In genomic region chr16:28597692-28598261, GRCh38 we compare ENCODE assay signal across 1 cellular context.
TF ChIP-seq lines count a peak whose summit lies in the region.

No MANE protein-coding gene starts in this region.

TF ChIP-seq in HepG2, 621 proteins besides CTCF, POLR2A, EP300 and RAD21 (continued from another document and continues in another):
- TF ChIP-seq, protein P1, sequence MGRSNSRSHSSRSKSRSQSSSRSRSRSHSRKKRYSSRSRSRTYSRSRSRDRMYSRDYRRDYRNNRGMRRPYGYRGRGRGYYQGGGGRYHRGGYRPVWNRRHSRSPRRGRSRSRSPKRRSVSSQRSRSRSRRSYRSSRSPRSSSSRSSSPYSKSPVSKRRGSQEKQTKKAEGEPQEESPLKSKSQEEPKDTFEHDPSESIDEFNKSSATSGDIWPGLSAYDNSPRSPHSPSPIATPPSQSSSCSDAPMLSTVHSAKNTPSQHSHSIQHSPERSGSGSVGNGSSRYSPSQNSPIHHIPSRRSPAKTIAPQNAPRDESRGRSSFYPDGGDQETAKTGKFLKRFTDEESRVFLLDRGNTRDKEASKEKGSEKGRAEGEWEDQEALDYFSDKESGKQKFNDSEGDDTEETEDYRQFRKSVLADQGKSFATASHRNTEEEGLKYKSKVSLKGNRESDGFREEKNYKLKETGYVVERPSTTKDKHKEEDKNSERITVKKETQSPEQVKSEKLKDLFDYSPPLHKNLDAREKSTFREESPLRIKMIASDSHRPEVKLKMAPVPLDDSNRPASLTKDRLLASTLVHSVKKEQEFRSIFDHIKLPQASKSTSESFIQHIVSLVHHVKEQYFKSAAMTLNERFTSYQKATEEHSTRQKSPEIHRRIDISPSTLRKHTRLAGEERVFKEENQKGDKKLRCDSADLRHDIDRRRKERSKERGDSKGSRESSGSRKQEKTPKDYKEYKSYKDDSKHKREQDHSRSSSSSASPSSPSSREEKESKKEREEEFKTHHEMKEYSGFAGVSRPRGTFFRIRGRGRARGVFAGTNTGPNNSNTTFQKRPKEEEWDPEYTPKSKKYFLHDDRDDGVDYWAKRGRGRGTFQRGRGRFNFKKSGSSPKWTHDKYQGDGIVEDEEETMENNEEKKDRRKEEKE (IDR thresholded peaks at IDR 0.05): no peak
- TF ChIP-seq ONECUT2 (CRISPR knock-in tag; IDR thresholded peaks at IDR 0.05) (no peak), ZNF124 (CRISPR knock-in tag; IDR thresholded peaks at IDR 0.05) (no peak), ZNF317 (CRISPR knock-in tag; IDR thresholded peaks at IDR 0.05) (0 out of 2 replicates have a peak, but pooled peaks have one; percentile 36), PCBP2 (optimal IDR thresholded peaks at IDR 0.05; ENCODE audit: low read depth, low read length, poor library complexity, severe bottlenecking) (no peak), MTF2 (CRISPR knock-in tag; IDR thresholded peaks at IDR 0.05; ENCODE audit: borderline replicate concordance) (no peak), ZNF18 (CRISPR knock-in tag; IDR thresholded peaks at IDR 0.05; ENCODE audit: insufficient replicate concordance) (no peak), SATB2 (CRISPR knock-in tag; IDR thresholded peaks at IDR 0.05) (no peak), ETV5 (CRISPR knock-in tag; IDR thresholded peaks at IDR 0.05; ENCODE audit: borderline replicate concordance) (no peak), MYNN (CRISPR knock-in tag; IDR thresholded peaks at IDR 0.05; ENCODE audit: low read depth) (no peak), ZNF136 (CRISPR knock-in tag; IDR thresholded peaks at IDR 0.05; ENCODE audit: low read depth) (peak; percentile 66; the same call in 1 of the 2 replicates), SKI (IDR thresholded peaks at IDR 0.05; ENCODE audit: partially characterized antibody) (peak; percentile 29), ZNF678 (CRISPR knock-in tag; IDR thresholded peaks at IDR 0.05) (no peak), AGO2 (optimal IDR thresholded peaks at IDR 0.05; ENCODE audit: low read depth, low read length) (no peak), ZNF513 (CRISPR knock-in tag; conservative IDR thresholded peaks at IDR 0.05) (no peak), ZFP1 (CRISPR knock-in tag; IDR thresholded peaks at IDR 0.05) (no peak), SP5 (CRISPR knock-in tag; IDR thresholded peaks at IDR 0.05; ENCODE audit: borderline replicate concordance, low read depth) (peak; percentile 81), ZNF441 (CRISPR knock-in tag; IDR thresholded peaks at IDR 0.05; ENCODE audit: borderline replicate concordance) (no peak), ATF2 (CRISPR knock-in tag; IDR thresholded peaks at IDR 0.05) (no peak), HOXA5 (CRISPR knock-in tag; IDR thresholded peaks at IDR 0.05) (no peak), ZMYM3 (CRISPR knock-in tag; IDR thresholded peaks at IDR 0.05) (0 out of 2 replicates have a peak, but pooled peaks have one; percentile 52), DNMT3B (CRISPR knock-in tag; conservative IDR thresholded peaks at IDR 0.05) (peak; percentile 76; the same call in 1 of the 2 replicates), KDM4B (CRISPR knock-in tag; IDR thresholded peaks at IDR 0.05) (no peak), ZFP62 (CRISPR knock-in tag; IDR thresholded peaks at IDR 0.05) (no peak), SMARCC2 (IDR thresholded peaks at IDR 0.05) (no peak), HNF1A (IDR thresholded peaks at IDR 0.05; ENCODE audit: low read depth) (no peak), HNF1A (CRISPR knock-in tag; IDR thresholded peaks at IDR 0.05; ENCODE audit: borderline replicate concordance) (no peak), ZSCAN29 (CRISPR knock-in tag; conservative IDR thresholded peaks at IDR 0.05) (no peak), ZNF782 (CRISPR knock-in tag; IDR thresholded peaks at IDR 0.05; ENCODE audit: borderline replicate concordance) (peak; percentile 97)
- TF ChIP-seq, protein P2, sequence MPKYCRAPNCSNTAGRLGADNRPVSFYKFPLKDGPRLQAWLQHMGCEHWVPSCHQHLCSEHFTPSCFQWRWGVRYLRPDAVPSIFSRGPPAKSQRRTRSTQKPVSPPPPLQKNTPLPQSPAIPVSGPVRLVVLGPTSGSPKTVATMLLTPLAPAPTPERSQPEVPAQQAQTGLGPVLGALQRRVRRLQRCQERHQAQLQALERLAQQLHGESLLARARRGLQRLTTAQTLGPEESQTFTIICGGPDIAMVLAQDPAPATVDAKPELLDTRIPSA (CRISPR knock-in tag; IDR thresholded peaks at IDR 0.05; ENCODE audit: borderline replicate concordance): no peak
- TF ChIP-seq, protein P3, sequence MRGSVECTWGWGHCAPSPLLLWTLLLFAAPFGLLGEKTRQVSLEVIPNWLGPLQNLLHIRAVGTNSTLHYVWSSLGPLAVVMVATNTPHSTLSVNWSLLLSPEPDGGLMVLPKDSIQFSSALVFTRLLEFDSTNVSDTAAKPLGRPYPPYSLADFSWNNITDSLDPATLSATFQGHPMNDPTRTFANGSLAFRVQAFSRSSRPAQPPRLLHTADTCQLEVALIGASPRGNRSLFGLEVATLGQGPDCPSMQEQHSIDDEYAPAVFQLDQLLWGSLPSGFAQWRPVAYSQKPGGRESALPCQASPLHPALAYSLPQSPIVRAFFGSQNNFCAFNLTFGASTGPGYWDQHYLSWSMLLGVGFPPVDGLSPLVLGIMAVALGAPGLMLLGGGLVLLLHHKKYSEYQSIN (CRISPR knock-in tag; IDR thresholded peaks at IDR 0.05; ENCODE audit: borderline replicate concordance): no peak
- TF ChIP-seq, protein P4, sequence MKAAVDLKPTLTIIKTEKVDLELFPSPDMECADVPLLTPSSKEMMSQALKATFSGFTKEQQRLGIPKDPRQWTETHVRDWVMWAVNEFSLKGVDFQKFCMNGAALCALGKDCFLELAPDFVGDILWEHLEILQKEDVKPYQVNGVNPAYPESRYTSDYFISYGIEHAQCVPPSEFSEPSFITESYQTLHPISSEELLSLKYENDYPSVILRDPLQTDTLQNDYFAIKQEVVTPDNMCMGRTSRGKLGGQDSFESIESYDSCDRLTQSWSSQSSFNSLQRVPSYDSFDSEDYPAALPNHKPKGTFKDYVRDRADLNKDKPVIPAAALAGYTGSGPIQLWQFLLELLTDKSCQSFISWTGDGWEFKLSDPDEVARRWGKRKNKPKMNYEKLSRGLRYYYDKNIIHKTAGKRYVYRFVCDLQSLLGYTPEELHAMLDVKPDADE (CRISPR knock-in tag; IDR thresholded peaks at IDR 0.05): no peak
- TF ChIP-seq, protein P5, sequence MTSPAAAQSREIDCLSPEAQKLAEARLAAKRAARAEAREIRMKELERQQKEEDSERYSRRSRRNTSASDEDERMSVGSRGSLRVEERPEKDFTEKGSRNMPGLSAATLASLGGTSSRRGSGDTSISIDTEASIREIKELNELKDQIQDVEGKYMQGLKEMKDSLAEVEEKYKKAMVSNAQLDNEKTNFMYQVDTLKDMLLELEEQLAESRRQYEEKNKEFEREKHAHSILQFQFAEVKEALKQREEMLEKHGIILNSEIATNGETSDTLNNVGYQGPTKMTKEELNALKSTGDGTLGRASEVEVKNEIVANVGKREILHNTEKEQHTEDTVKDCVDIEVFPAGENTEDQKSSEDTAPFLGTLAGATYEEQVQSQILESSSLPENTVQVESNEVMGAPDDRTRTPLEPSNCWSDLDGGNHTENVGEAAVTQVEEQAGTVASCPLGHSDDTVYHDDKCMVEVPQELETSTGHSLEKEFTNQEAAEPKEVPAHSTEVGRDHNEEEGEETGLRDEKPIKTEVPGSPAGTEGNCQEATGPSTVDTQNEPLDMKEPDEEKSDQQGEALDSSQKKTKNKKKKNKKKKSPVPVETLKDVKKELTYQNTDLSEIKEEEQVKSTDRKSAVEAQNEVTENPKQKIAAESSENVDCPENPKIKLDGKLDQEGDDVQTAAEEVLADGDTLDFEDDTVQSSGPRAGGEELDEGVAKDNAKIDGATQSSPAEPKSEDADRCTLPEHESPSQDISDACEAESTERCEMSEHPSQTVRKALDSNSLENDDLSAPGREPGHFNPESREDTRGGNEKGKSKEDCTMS (CRISPR knock-in tag; conservative IDR thresholded peaks at IDR 0.05): no peak
- TF ChIP-seq, protein P6, sequence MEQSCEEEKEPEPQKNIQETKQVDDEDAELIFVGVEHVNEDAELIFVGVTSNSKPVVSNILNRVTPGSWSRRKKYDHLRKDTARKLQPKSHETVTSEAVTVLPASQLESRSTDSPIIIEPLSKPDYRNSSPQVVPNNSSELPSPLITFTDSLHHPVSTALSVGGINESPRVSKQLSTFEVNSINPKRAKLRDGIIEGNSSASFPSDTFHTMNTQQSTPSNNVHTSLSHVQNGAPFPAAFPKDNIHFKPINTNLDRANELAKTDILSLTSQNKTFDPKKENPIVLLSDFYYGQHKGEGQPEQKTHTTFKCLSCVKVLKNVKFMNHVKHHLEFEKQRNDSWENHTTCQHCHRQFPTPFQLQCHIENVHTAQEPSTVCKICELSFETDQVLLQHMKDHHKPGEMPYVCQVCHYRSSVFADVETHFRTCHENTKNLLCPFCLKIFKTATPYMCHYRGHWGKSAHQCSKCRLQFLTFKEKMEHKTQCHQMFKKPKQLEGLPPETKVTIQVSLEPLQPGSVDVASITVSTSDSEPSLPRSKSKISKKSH (CRISPR knock-in tag; IDR thresholded peaks at IDR 0.05; ENCODE audit: borderline replicate concordance): no peak
- TF ChIP-seq, protein P7, sequence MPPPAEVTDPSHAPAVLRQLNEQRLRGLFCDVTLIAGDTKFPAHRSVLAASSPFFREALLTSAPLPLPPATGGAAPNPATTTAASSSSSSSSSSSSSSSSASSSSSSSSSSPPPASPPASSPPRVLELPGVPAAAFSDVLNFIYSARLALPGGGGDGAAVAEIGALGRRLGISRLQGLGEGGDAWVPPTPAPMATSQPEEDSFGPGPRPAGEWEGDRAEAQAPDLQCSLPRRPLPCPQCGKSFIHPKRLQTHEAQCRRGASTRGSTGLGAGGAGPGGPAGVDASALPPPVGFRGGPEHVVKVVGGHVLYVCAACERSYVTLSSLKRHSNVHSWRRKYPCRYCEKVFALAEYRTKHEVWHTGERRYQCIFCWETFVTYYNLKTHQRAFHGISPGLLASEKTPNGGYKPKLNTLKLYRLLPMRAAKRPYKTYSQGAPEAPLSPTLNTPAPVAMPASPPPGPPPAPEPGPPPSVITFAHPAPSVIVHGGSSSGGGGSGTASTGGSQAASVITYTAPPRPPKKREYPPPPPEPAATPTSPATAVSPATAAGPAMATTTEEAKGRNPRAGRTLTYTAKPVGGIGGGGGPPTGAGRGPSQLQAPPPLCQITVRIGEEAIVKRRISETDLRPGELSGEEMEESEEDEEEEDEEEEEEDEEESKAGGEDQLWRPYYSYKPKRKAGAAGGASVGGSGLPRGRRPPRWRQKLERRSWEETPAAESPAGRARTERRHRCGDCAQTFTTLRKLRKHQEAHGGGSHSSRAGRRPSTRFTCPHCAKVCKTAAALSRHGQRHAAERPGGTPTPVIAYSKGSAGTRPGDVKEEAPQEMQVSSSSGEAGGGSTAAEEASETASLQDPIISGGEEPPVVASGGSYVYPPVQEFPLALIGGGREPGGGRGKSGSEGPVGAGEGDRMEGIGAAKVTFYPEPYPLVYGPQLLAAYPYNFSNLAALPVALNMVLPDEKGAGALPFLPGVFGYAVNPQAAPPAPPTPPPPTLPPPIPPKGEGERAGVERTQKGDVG (CRISPR knock-in tag; IDR thresholded peaks at IDR 0.05; ENCODE audit: borderline replicate concordance): no peak; the same call in 1 of the 2 replicates
